8 cellular contexts compared by ENCODE assay signal in genomic region chr19:42480335-42481095, GRCh38. TPM values are rescaled to one million over a fixed set of nuclear protein-coding genes. Genes with fewer than 3 reads are reported as not detected.
DNase-seq lines count a peak whose midpoint lies in the region; ATAC-seq and TF ChIP-seq lines count a peak whose summit lies in the region.

No MANE protein-coding gene starts in this region.

- H3K4me3 Mint-ChIP-seq in IgD-negative memory B cell (peak overlapping the region in 2 of 4 donors; percentile 48 to 70), chondrocyte (ENCODE audit: unreplicated experiment) (no peak overlapping the region)

- peaks cover 10 to 12% (median 10%) of the 10 kb centered on the region in 3 donors for H3K4me1 Mint-ChIP-seq in IgD-negative memory B cell
- H3K4me1 Mint-ChIP-seq in chondrocyte (ENCODE audit: low read depth): peaks cover 4% of the 10 kb centered on the region

- H3K36me3 Mint-ChIP-seq in IgD-negative memory B cell: peaks cover 2% of the 10 kb centered on the region
- H3K36me3 Mint-ChIP-seq in chondrocyte (ENCODE audit: low read depth): peaks cover 4% of the 10 kb centered on the region

- H3K9me3 Mint-ChIP-seq in IgD-negative memory B cell (no peaks in the 10 kb centered on the region), chondrocyte (ENCODE audit: low read depth) (peaks cover 2% of the 10 kb centered on the region)

- H3K27ac Mint-ChIP-seq in IgD-negative memory B cell (peak overlapping the region in 2 of 3 donors; percentile 18 to 26), chondrocyte (ENCODE audit: unreplicated experiment) (no peak overlapping the region)

- no peak for TF ChIP-seq CTCF in chondrocyte (IDR thresholded peaks at IDR 0.05)

- no peaks in the 10 kb centered on the region for H3K27me3 Mint-ChIP-seq in IgD-negative memory B cell
- H3K27me3 Mint-ChIP-seq in chondrocyte (ENCODE audit: low read depth): no peaks in the 10 kb centered on the region

- no peak for ATAC-seq in GM21515 (IDR thresholded peaks at IDR 0.05; ENCODE audit: unreplicated experiment)

- DNase-seq in CD1c-positive myeloid dendritic cell (ENCODE audit: extremely low spot score) (peak; percentile 51), medulla oblongata (ENCODE audit: extremely low spot score) (peak; percentile 60), chondrocyte (ENCODE audit: low spot score) (no peak), NCI-H128 (lab: John Stamatoyannopoulos, UW; ENCODE audit: unreplicated experiment) (no peak), NCI-H2081 (lab: John Stamatoyannopoulos, UW) (no peak)
- DNase-seq in activated effector memory CD4-positive, alpha-beta T cell treated with Interleukin-2 at 50 U/mL for 16 hours: peak; percentile 22

RNA-seq across cellular contexts. Expression of gene CXCL17, which starts 37.8 kb away (rescaled TPM):
- 0.25 TPM for polyA plus RNA-seq in IgD-negative memory B cell
- not detected in 3 replicates for total RNA-seq in chondrocyte

RNA-seq across cellular contexts. Expression of gene CEACAM1, which starts 47.8 kb away (rescaled TPM):
- polyA plus RNA-seq in IgD-negative memory B cell: 5.4 TPM
- not detected in 3 replicates for total RNA-seq in chondrocyte

RNA-seq across cellular contexts. Expression of gene LIPE, which starts 53.3 kb away (rescaled TPM):
- polyA plus RNA-seq in IgD-negative memory B cell: 15.0 TPM
- 3.6 to 3.9 TPM (median 3.8 TPM) in 3 replicates for total RNA-seq in chondrocyte

Comparison
In these comparisons a context has a peak if more than half of its experiments do, and no peak if none do; other contexts are left out.
1. DNase-seq: peak in CD1c-positive myeloid dendritic cell (single experiment), activated effector memory CD4-positive, alpha-beta T cell treated with Interleukin-2 at 50 U/mL for 16 hours (single experiment) and medulla oblongata (single experiment); none in chondrocyte (single experiment), NCI-H128 (single experiment) and NCI-H2081 (0 of 2).